In the genomic region with DNA sequence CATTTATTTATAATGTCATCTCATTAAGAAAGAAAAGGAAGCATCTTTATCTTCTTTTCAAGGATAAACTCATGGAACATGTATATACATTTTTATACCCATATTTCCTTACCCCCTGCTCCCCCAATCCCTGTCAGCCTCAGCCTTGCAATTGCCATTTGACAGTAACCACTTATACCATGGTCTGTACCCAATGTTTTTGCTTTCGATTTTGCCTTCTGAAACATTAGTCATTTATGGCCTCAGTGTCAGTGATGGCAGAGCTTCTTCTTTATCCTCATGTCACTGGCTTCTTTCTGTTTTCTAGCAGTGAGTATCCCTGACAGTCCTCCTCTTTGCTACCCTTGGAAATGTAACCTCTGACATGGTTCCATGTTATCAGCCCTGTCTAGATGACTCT, we compare ENCODE assay signal across 17 cellular contexts.
DNase-seq lines count a peak whose midpoint lies in the region; ATAC-seq and TF ChIP-seq lines count a peak whose summit lies in the region.
"Had no signal": no experiment of that assay in that cellular context is flagged by ENCODE, and none has a peak within 500 bp of the region (broad histone marks: within the 10 kb centered on the region; RNA-seq: fewer than 3 reads in every experiment).

No MANE protein-coding gene starts in this region.

- no peaks in the 10 kb centered on the region for H3K27me3 Mint-ChIP-seq in activated naive CD8-positive, alpha-beta T cell treated with anti-CD3 and anti-CD28 coated beads, Interleukin-2, amount 10 ng/mL, durations not matched to agents 7 days and 5 days
- H3K27me3 Mint-ChIP-seq in activated naive CD8-positive, alpha-beta T cell treated with anti-CD3 and anti-CD28 coated beads for 36 hours: no peaks in the 10 kb centered on the region

- in situ Hi-C loops in Panc1 (cut with HindIII; ENCODE audit: low pct_unique_long_range_greater_than_20kb, low sequenced_read_pairs): no loop called here

- POLR2A ChIA-PET in activated naive CD8-positive, alpha-beta T cell treated with anti-CD3 and anti-CD28 coated beads, Interleukin-2, amount 10 ng/mL, durations not matched to agents 7 days and 5 days (lab: Charles Lee): no interaction called here
- POLR2A ChIA-PET in Panc1 (lab: Charles Lee): no interaction called here

- no peaks in the 10 kb centered on the region for H3K9me3 ChIP-seq in Panc1 (ENCODE audit: control insufficient read depth, insufficient read depth, low read depth, low read length)
- H3K9me3 ChIP-seq in WERI-Rb-1 (ENCODE audit: severe bottlenecking): no peaks in the 10 kb centered on the region
- H3K9me3 ChIP-seq: gastrocnemius medialis, mucosa of descending colon, psoas muscle had no signal

- peak; percentile 88 for ATAC-seq in activated naive CD8-positive, alpha-beta T cell treated with anti-CD3 and anti-CD28 coated beads, Interleukin-2, amount 10 ng/mL, durations not matched to agents 7 days and 5 days (ENCODE audit: low read depth)
- ATAC-seq in HG02973 (IDR thresholded peaks at IDR 0.05; ENCODE audit: unreplicated experiment): peak; percentile 64
- no peak for ATAC-seq in Panc1
- no peak for ATAC-seq in HG03139 (IDR thresholded peaks at IDR 0.05; ENCODE audit: unreplicated experiment)
- ATAC-seq: gastrocnemius medialis, HepG2, mucosa of descending colon, psoas muscle had no signal

- H3K27ac ChIP-seq in Panc1 (ENCODE audit: low read length): peak overlapping the region; percentile 36; the same call in 1 of the 2 replicates
- H3K27ac ChIP-seq in WERI-Rb-1: no peak overlapping the region
- H3K27ac ChIP-seq: gastrocnemius medialis, psoas muscle, SK-N-MC had no signal

- H3K9me3 Mint-ChIP-seq in activated naive CD8-positive, alpha-beta T cell treated with anti-CD3 and anti-CD28 coated beads, Interleukin-2, amount 10 ng/mL, durations not matched to agents 7 days and 5 days: peaks cover 7% of the 10 kb centered on the region
- H3K9me3 Mint-ChIP-seq in activated naive CD8-positive, alpha-beta T cell treated with anti-CD3 and anti-CD28 coated beads for 36 hours: peaks cover 1% of the 10 kb centered on the region
- H3K9me3 Mint-ChIP-seq: activated T-helper 2 cell treated with anti-CD3 and anti-CD28 coated beads, Interferon-gamma antibody, Interleukin-2, Interleukin-4, amounts not matched to agents 10 μg/mL and 5 μg/mL and 100 μg/mL, durations not matched to agents 14 hours and 24 hours and 36 hours had no signal

- H3K27me3 ChIP-seq in Panc1 (ENCODE audit: control insufficient read depth, insufficient read depth, low read length): no peaks in the 10 kb centered on the region
- no peaks in the 10 kb centered on the region for H3K27me3 ChIP-seq in WERI-Rb-1 (ENCODE audit: insufficient read depth, low read depth, severe bottlenecking)
- H3K27me3 ChIP-seq: gastrocnemius medialis had no signal

- H3K27ac Mint-ChIP-seq in activated naive CD8-positive, alpha-beta T cell treated with anti-CD3 and anti-CD28 coated beads, Interleukin-2, amount 10 ng/mL, durations not matched to agents 7 days and 5 days: peak overlapping the region; percentile 11
- no peak overlapping the region for H3K27ac Mint-ChIP-seq in activated naive CD8-positive, alpha-beta T cell treated with anti-CD3 and anti-CD28 coated beads for 36 hours
- H3K27ac Mint-ChIP-seq: activated T-helper 2 cell treated with anti-CD3 and anti-CD28 coated beads, Interferon-gamma antibody, Interleukin-2, Interleukin-4, amounts not matched to agents 10 μg/mL and 5 μg/mL and 100 μg/mL, durations not matched to agents 14 hours and 24 hours and 36 hours had no signal

- DNase-seq in activated naive CD8-positive, alpha-beta T cell treated with anti-CD3 and anti-CD28 coated beads, Interleukin-2, amount 10 ng/mL, durations not matched to agents 7 days and 5 days: no peak
- DNase-seq in activated naive CD8-positive, alpha-beta T cell treated with anti-CD3 and anti-CD28 coated beads for 36 hours: no peak
- no peak for DNase-seq in Panc1 (ENCODE audit: low read depth, low spot score)
- no peak for DNase-seq in WERI-Rb-1
- DNase-seq in DMS153 treated with DMSO at 0.1 percent for 48 hours (lab: John Stamatoyannopoulos, UW; ENCODE audit: unreplicated experiment): no peak
- DNase-seq in foreskin melanocyte: no peak
- DNase-seq: effector CD4-positive, alpha-beta T cell; gastrocnemius medialis; mucosa of descending colon; NCI-H1694; psoas muscle; stimulated activated CD4-positive, alpha-beta T cell treated with anti-CD3 and anti-CD28 coated beads, Interleukin-2, amount 100 ng/mL, for 24 hours had no signal

- peaks cover 18% of the 10 kb centered on the region for H3K36me3 Mint-ChIP-seq in activated naive CD8-positive, alpha-beta T cell treated with anti-CD3 and anti-CD28 coated beads, Interleukin-2, amount 10 ng/mL, durations not matched to agents 7 days and 5 days
- H3K36me3 Mint-ChIP-seq in activated naive CD8-positive, alpha-beta T cell treated with anti-CD3 and anti-CD28 coated beads for 36 hours: peaks cover 5% of the 10 kb centered on the region

- H3K4me3 ChIP-seq in Panc1 (ENCODE audit: low read depth in 2 of 2, low read length in 2 of 2) (no peak overlapping the region), WERI-Rb-1 (ENCODE audit: low read depth, low read length) (no peak overlapping the region)
- H3K4me3 ChIP-seq: gastrocnemius medialis, mucosa of descending colon, psoas muscle, SK-N-MC had no signal

- H3K36me3 ChIP-seq in Panc1 (ENCODE audit: control insufficient read depth, insufficient read depth, low read length) (no peaks in the 10 kb centered on the region), WERI-Rb-1 (no peaks in the 10 kb centered on the region)
- H3K36me3 ChIP-seq: gastrocnemius medialis had no signal

- H3K4me1 Mint-ChIP-seq in activated naive CD8-positive, alpha-beta T cell treated with anti-CD3 and anti-CD28 coated beads, Interleukin-2, amount 10 ng/mL, durations not matched to agents 7 days and 5 days: peaks cover 14% of the 10 kb centered on the region
- peaks cover 8% of the 10 kb centered on the region for H3K4me1 Mint-ChIP-seq in activated naive CD8-positive, alpha-beta T cell treated with anti-CD3 and anti-CD28 coated beads for 36 hours

- no TSS peak for BruUV-seq in Panc1 (replicated peaks; lab: Mats Ljungman, UMichigan)

- intact Hi-C loops in Panc1 (cut with micrococcal nuclease; ENCODE audit: unreplicated experiment): no loop called here

- H3K4me3 Mint-ChIP-seq in activated naive CD8-positive, alpha-beta T cell treated with anti-CD3 and anti-CD28 coated beads, Interleukin-2, amount 10 ng/mL, durations not matched to agents 7 days and 5 days: no peak overlapping the region
- H3K4me3 Mint-ChIP-seq in activated naive CD8-positive, alpha-beta T cell treated with anti-CD3 and anti-CD28 coated beads for 36 hours: no peak overlapping the region

- H3K4me1 ChIP-seq in Panc1 (ENCODE audit: control insufficient read depth, insufficient read depth, low read length): no peaks in the 10 kb centered on the region

- CTCF ChIA-PET in Panc1 (lab: Charles Lee): no interaction called here

- no peak for TF ChIP-seq CTCF in Panc1 (IDR thresholded peaks at IDR 0.05)
- no peak for TF ChIP-seq CTCF in WERI-Rb-1 (IDR thresholded peaks at IDR 0.05; ENCODE audit: low read depth, low read length)

Comparison
In these comparisons a context has a peak if more than half of its experiments do, and no peak if none do; other contexts are left out.
1. ATAC-seq: peak in activated naive CD8-positive, alpha-beta T cell treated with anti-CD3 and anti-CD28 coated beads, Interleukin-2, amount 10 ng/mL, durations not matched to agents 7 days and 5 days (single experiment) and HG02973 (single experiment); none in Panc1 (single experiment) and HG03139 (single experiment).